Comparison of ENCODE assay signal across 31 cellular contexts in the genomic region with DNA sequence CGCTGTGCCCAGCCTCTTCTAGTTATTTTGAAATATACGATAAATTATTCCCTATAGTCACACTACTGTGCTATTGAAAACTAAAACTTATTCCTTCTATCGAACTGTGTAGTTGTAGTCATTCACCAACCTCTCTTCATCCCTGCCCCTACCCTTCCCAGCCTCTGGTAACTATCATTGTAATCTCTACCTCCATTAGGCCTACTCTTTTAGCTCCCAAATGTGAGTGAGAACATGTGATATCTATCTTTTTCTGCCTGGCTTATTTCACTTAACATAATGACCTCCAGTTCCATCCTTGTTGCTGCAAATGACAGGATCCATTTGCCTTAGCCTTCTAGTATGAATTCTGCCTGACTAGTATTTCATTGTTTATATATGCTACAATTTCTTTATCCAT.
"Had no signal": no experiment of that assay in that cellular context is flagged by ENCODE, and none has a peak within 500 bp of the region (broad histone marks: within the 10 kb centered on the region; RNA-seq: fewer than 3 reads in every experiment).

No MANE protein-coding gene starts in this region.

- H3K27ac ChIP-seq: adrenal gland, body of pancreas, brain microvascular endothelial cell, breast epithelium, VCaP had no signal

- H3K4me1 ChIP-seq: adrenal gland, body of pancreas, breast epithelium had no signal

- H3K36me3 ChIP-seq: adrenal gland, brain microvascular endothelial cell, breast epithelium had no signal

- ATAC-seq: activated CD8-positive, alpha-beta T cell treated with anti-CD3 and anti-CD28 coated beads for 36 hours; activated naive CD4-positive, alpha-beta T cell treated with anti-CD3 and anti-CD28 coated beads, Interleukin-2, amount 50 U/mL, for 72 hours; activated T-cell treated with anti-CD3 and anti-CD28 coated beads, Interleukin-2, amount 50 U/mL, for 4 hours; activated T-cell treated with anti-CD3 and anti-CD28 coated beads, Interleukin-2, amount 50 U/mL, for 72 hours; activated T-helper 17 cell treated with anti-CD3 and anti-CD28 coated beads, Interleukin-2, amount 50 U/mL, for 72 hours; body of pancreas had no signal

- H3K4me3 ChIP-seq: adrenal gland, body of pancreas, breast epithelium had no signal

- DNase-seq: activated B cell treated with CpG ODN at 0.5 μM for 24 hours; activated CD4-positive, alpha-beta memory T cell treated with anti-CD3 and anti-CD28 coated beads for 36 hours; activated CD4-positive, alpha-beta T cell treated with anti-CD3 and anti-CD28 coated beads for 4 hours; activated CD4-positive, alpha-beta T cell treated with anti-CD3 and anti-CD28 coated beads, Interleukin-2, amount 10 ng/mL, durations not matched to agents 24 days and 14 days; activated CD4-positive, alpha-beta T cell treated with anti-CD3 and anti-CD28 coated beads, Interleukin-2, amount 50 U/mL, for 1 hour; activated CD4-positive, alpha-beta T cell treated with anti-CD3 and anti-CD28 coated beads, Interleukin-2, amount 50 U/mL, for 4 hours; activated CD4-positive, CD25-positive, alpha-beta regulatory T cell treated with anti-CD3 and anti-CD28 coated beads, Interleukin-2, amount 50 U/mL, for 72 hours; activated CD8-positive, alpha-beta memory T cell treated with anti-CD3 and anti-CD28 coated beads, Interleukin-2, amount 50 U/mL, for 4 hours; activated CD8-positive, alpha-beta T cell treated with anti-CD3 and anti-CD28 coated beads for 36 hours; activated effector memory CD4-positive, alpha-beta T cell treated with anti-CD3 and anti-CD28 coated beads, Interleukin-2, amount 50 U/mL, for 16 hours; activated gamma-delta T cell treated with Interleukin-2 at 50 U/mL for 16 hours; activated naive CD4-positive, alpha-beta T cell; activated naive CD4-positive, alpha-beta T cell treated with anti-CD3 and anti-CD28 coated beads for 36 hours; activated naive CD4-positive, alpha-beta T cell treated with anti-CD3 and anti-CD28 coated beads, Interleukin-2, amount 50 U/mL, for 16 hours; activated naive CD8-positive, alpha-beta T cell treated with anti-CD3 and anti-CD28 coated beads for 36 hours; activated T-cell treated with anti-CD3 and anti-CD28 coated beads for 4 hours; activated T-cell treated with anti-CD3 and anti-CD28 coated beads, Interleukin-2, amount 50 U/mL, for 1 hour; activated T-cell treated with anti-CD3 and anti-CD28 coated beads, Interleukin-2, amount 50 U/mL, for 4 hours; activated T-cell treated with anti-CD3 and anti-CD28 coated beads, Interleukin-2, amount 50 U/mL, for 72 hours; adrenal gland; amniotic stem cell; aorta; body of pancreas; brain microvascular endothelial cell; central memory CD4-positive, alpha-beta T cell; T-helper 2 cell; T-helper 9 cell had no signal

- H3K9me3 ChIP-seq: adrenal gland, body of pancreas had no signal

- H3K27me3 ChIP-seq: adrenal gland, body of pancreas, brain microvascular endothelial cell, breast epithelium had no signal
